Comparison of ENCODE assay signal across 25 cellular contexts in genomic region chr7:2652736-2653060, GRCh38. TPM values are rescaled to one million over a fixed set of nuclear protein-coding genes. Genes with fewer than 3 reads are reported as not detected.
"Had no signal": no experiment of that assay in that cellular context is flagged by ENCODE, and none has a peak within 500 bp of the region (broad histone marks: within the 10 kb centered on the region; RNA-seq: fewer than 3 reads in every experiment).

No MANE protein-coding gene starts in this region.

- H3K4me1 Mint-ChIP-seq: activated naive CD4-positive, alpha-beta T cell treated with anti-CD3 and anti-CD28 coated beads, Interleukin-2, amount 50 U/mL, for 24 hours had no signal

- H3K27me3 Mint-ChIP-seq: activated naive CD4-positive, alpha-beta T cell treated with anti-CD3 and anti-CD28 coated beads, Interleukin-2, amount 50 U/mL, for 24 hours had no signal

- H3K4me1 ChIP-seq: breast epithelium, SJCRH30 had no signal

- H3K27ac Mint-ChIP-seq: activated CD8-positive, alpha-beta T cell treated with anti-CD3 and anti-CD28 coated beads, Interleukin-2, amount 10 ng/mL, durations not matched to agents 7 days and 5 days; activated naive CD4-positive, alpha-beta T cell treated with anti-CD3 and anti-CD28 coated beads, Interleukin-2, amount 50 U/mL, for 24 hours; T-helper 1 cell treated with Interleukin-12 subunit alpha and Interleukin-12 subunit beta and Interleukin-4 antibody, amounts not matched to agents 30 μg/mL and 1 μg/mL, for 36 hours had no signal

- H3K4me3 Mint-ChIP-seq: activated CD8-positive, alpha-beta T cell treated with anti-CD3 and anti-CD28 coated beads, Interleukin-2, amount 10 ng/mL, durations not matched to agents 7 days and 5 days; activated naive CD4-positive, alpha-beta T cell treated with anti-CD3 and anti-CD28 coated beads, Interleukin-2, amount 50 U/mL, for 24 hours; T-helper 1 cell treated with Interleukin-12 subunit alpha and Interleukin-12 subunit beta and Interleukin-4 antibody, amounts not matched to agents 30 μg/mL and 1 μg/mL, for 36 hours had no signal

- DNase-seq: activated CD4-positive, alpha-beta T cell treated with anti-CD3 and anti-CD28 coated beads for 48 hours; activated CD4-positive, alpha-beta T cell treated with anti-CD3 and anti-CD28 coated beads, Interleukin-2, amount 50 U/mL, for 4 hours; activated CD8-positive, alpha-beta memory T cell treated with anti-CD3 and anti-CD28 coated beads, Interleukin-2, amount 50 U/mL, for 48 hours; activated CD8-positive, alpha-beta T cell treated with anti-CD3 and anti-CD28 coated beads, Interleukin-2, amount 10 ng/mL, durations not matched to agents 7 days and 5 days; activated T-cell treated with anti-CD3 and anti-CD28 coated beads, Interleukin-2, amount 50 U/mL, for 1 hour; Karpas-422; MM.1S; NCI-H1105; NCI-H1436; NCI-H1694 treated with DMSO at 0.1 percent for 48 hours; NCI-H2029 treated with DMSO at 0.1 percent for 48 hours; NCI-H345; NCI-H510A; NCI-H526 treated with DMSO at 0.1 percent for 48 hours; NCI-H82; OCI-M1; Right ventricle myocardium superior; RPMI8226; SJCRH30 had no signal

- H3K36me3 Mint-ChIP-seq: activated naive CD4-positive, alpha-beta T cell treated with anti-CD3 and anti-CD28 coated beads, Interleukin-2, amount 50 U/mL, for 24 hours had no signal

- ATAC-seq: activated CD4-positive, CD25-positive, alpha-beta regulatory T cell treated with anti-CD3 and anti-CD28 coated beads, Interleukin-2, amount 50 U/mL, for 24 hours; activated CD8-positive, alpha-beta T cell treated with anti-CD3 and anti-CD28 coated beads, Interleukin-2, amount 10 ng/mL, durations not matched to agents 7 days and 5 days; Panc1; SK-N-SH treated with all-trans-retinoic acid at 6 μM for 48 hours had no signal

- H3K9me3 Mint-ChIP-seq: activated naive CD4-positive, alpha-beta T cell treated with anti-CD3 and anti-CD28 coated beads, Interleukin-2, amount 50 U/mL, for 24 hours; T-helper 1 cell treated with Interleukin-12 subunit alpha and Interleukin-12 subunit beta and Interleukin-4 antibody, amounts not matched to agents 30 μg/mL and 1 μg/mL, for 36 hours had no signal

- H3K27ac ChIP-seq: breast epithelium, SJCRH30 had no signal

- H3K27me3 ChIP-seq: breast epithelium, SJCRH30 had no signal

- H3K36me3 ChIP-seq: breast epithelium had no signal

- H3K9me3 ChIP-seq: breast epithelium, SJCRH30 had no signal

- H3K4me3 ChIP-seq: breast epithelium, SJCRH30 had no signal

RNA-seq across cellular contexts. Expression of gene AMZ1, which starts 35.3 kb away (rescaled TPM):
- total RNA-seq: activated CD8-positive, alpha-beta T cell treated with anti-CD3 and anti-CD28 coated beads, Interleukin-2, amount 10 ng/mL, durations not matched to agents 7 days and 5 days had no signal
